In genomic region chr17:45127583-45128300, GRCh38 we compare ENCODE assay signal across 11 cellular contexts. TPM values are rescaled to one million over a fixed set of nuclear protein-coding genes. Genes with fewer than 3 reads are reported as not detected.
DNase-seq lines count a peak whose midpoint lies in the region; ATAC-seq, FAIRE-seq and TF ChIP-seq lines count a peak whose summit lies in the region.
"Had no signal": no experiment of that assay in that cellular context is flagged by ENCODE, and none has a peak within 500 bp of the region (broad histone marks: within the 10 kb centered on the region; RNA-seq: fewer than 3 reads in every experiment).

No MANE protein-coding gene starts in this region.

- H3K27me3 ChIP-seq in body of pancreas = no peaks in the 10 kb centered on the region
- no peaks in the 10 kb centered on the region for H3K27me3 ChIP-seq in subcutaneous abdominal adipose tissue (ENCODE audit: control insufficient read depth in 5 of 5, insufficient read depth in 4 of 5, low read length in 5 of 5)

- no peaks in the 10 kb centered on the region for H3K36me3 ChIP-seq in body of pancreas (replicated peaks in 1 of 2; ENCODE audit: insufficient read depth in 1 of 2, low read depth in 2 of 2)
- no peaks in the 10 kb centered on the region for H3K36me3 ChIP-seq in kidney (ENCODE audit: control insufficient read depth in 1 of 2, insufficient read depth in 2 of 2, low read length in 2 of 2)
- no peaks in the 10 kb centered on the region for H3K36me3 ChIP-seq in subcutaneous abdominal adipose tissue (ENCODE audit: control insufficient read depth in 5 of 5, insufficient read depth in 5 of 5, low read length in 5 of 5)

- FAIRE-seq in kidney (lab: Jason Lieb, UNC) = no peak

- 29 to 48% methylated on average over 19 to 20 of the region's 20 CpGs for WGBS in body of pancreas, 2 donors

- no peaks in the 10 kb centered on the region for H3K9me3 ChIP-seq in body of pancreas
- H3K9me3 ChIP-seq in kidney (ENCODE audit: control insufficient read depth in 1 of 2, low read length in 2 of 2) = no peaks in the 10 kb centered on the region
- no peaks in the 10 kb centered on the region for H3K9me3 ChIP-seq in subcutaneous abdominal adipose tissue (ENCODE audit: control insufficient read depth in 5 of 5, low read length in 5 of 5)

- ATAC-seq in body of pancreas (peak; percentile 12), GM21367 (IDR thresholded peaks at IDR 0.05; ENCODE audit: unreplicated experiment) (no peak)
- ATAC-seq: effector memory CD8-positive, alpha-beta T cell had no signal

- TF ChIP-seq POLR2A in body of pancreas (IDR thresholded peaks at IDR 0.05) = no peak

- H3K27ac ChIP-seq in body of pancreas (peak overlapping the region; percentile 42 to 61 (median 47)), kidney (ENCODE audit: low read depth in 2 of 2, low read length in 2 of 2) (peak overlapping the region; percentile 67 to 83), subcutaneous abdominal adipose tissue (ENCODE audit: low read depth, low read length) (peak overlapping the region; percentile 77)

- DNase-seq in HT1080 (ENCODE audit: low read depth) (peak; percentile 48), body of pancreas (peak; percentile 39 to 74 (median 54)), kidney (peak; percentile 89), hypothalamus (lab: John Stamatoyannopoulos, UW) (no peak)
- DNase-seq in stimulated activated CD4-positive, alpha-beta T cell treated with anti-CD3 and anti-CD28 coated beads, Interleukin-4, amount 100 ng/mL, for 1 hour = no peak
- no peak for DNase-seq in activated naive CD4-positive, alpha-beta T cell (lab: John Stamatoyannopoulos, UW)
- DNase-seq: activated CD4-positive, alpha-beta T cell treated with anti-CD3 and anti-CD28 coated beads for 48 hours; effector memory CD8-positive, alpha-beta T cell; NCI-H2029 had no signal

- H3K4me3 ChIP-seq in body of pancreas = no peak overlapping the region
- H3K4me3 ChIP-seq in kidney (ENCODE audit: low read length in 2 of 2) = no peak overlapping the region
- H3K4me3 ChIP-seq in subcutaneous abdominal adipose tissue (ENCODE audit: low read depth in 1 of 5, low read length in 5 of 5) = peak overlapping the region in 3 of 5 donors; percentile 6 to 37 (median 11)

- intact Hi-C loops in body of pancreas (cut with DNase I) = no loop called here
- intact Hi-C loops in kidney (cut with DNase I) = no loop called here

- no peak for TF ChIP-seq CTCF in body of pancreas (IDR thresholded peaks at IDR 0.05)
- TF ChIP-seq CTCF in kidney (IDR thresholded peaks at IDR 0.05; ENCODE audit: borderline replicate concordance, extremely low read depth, insufficient read depth) = no peak

- H3K9ac ChIP-seq in kidney (ENCODE audit: low read length in 2 of 2) (peak overlapping the region in 1 of 2 donors; percentile 10), subcutaneous abdominal adipose tissue (ENCODE audit: low read length in 5 of 5) (peak overlapping the region in 4 of 5 donors; percentile 17 to 57 (median 32))

- H3K4me1 ChIP-seq in body of pancreas (peaks cover 30% of the 10 kb centered on the region), kidney (ENCODE audit: control insufficient read depth in 1 of 2, insufficient read depth in 1 of 2, low read depth in 1 of 2, low read length in 2 of 2) (peaks cover 6 to 17% of the 10 kb centered on the region in 2 donors), subcutaneous abdominal adipose tissue (ENCODE audit: control insufficient read depth in 5 of 5, insufficient read depth in 5 of 5, low read length in 5 of 5) (peaks cover 10 to 76% (median 69%) of the 10 kb centered on the region in 5 donors)

RNA-seq across cellular contexts. Expression of gene PLCD3, which starts 4.6 kb away (rescaled TPM):
- total RNA-seq in HT1080 (2014; rRNA removed; shearing (Covaris generic)) = 56.2 and 63.9 TPM in 2 replicates
- polyA plus RNA-seq in HT1080 (2015; cell fraction: cytosol; rRNA removed) = 72.3 and 229 TPM in 2 replicates
- polyA plus RNA-seq in HT1080 (2015; cell fraction: nucleus; rRNA removed) = 40.1 and 50.9 TPM in 2 replicates
- total RNA-seq in body of pancreas (10 to 100 TPM in 1 of 2 donors, 1 to 10 TPM in 1; 5.4 to 23.4 TPM), kidney (111 TPM)
- polyA plus RNA-seq in kidney (ENCODE audit: insufficient read depth, low read depth, low replicate concordance) = 14.8 TPM

RNA-seq across cellular contexts. Expression of gene ACBD4, which starts 7.7 kb away (rescaled TPM):
- total RNA-seq in HT1080 (2014; rRNA removed; shearing (Covaris generic)) = 3.4 and 3.5 TPM in 2 replicates
- 5.4 and 6.3 TPM in 2 replicates for polyA plus RNA-seq in HT1080 (2015; cell fraction: cytosol; rRNA removed)
- polyA plus RNA-seq in HT1080 (2015; cell fraction: nucleus; rRNA removed) = 18.7 and 25.0 TPM in 2 replicates
- total RNA-seq in body of pancreas (10 to 100 TPM; 20.8 to 21.1 TPM), kidney (19.2 TPM)
- polyA plus RNA-seq in kidney (ENCODE audit: insufficient read depth, low read depth, low replicate concordance) = 46.3 TPM

RNA-seq across cellular contexts. Expression of gene HEXIM1, which starts 20.5 kb away (rescaled TPM):
- total RNA-seq in HT1080 (2014; rRNA removed; shearing (Covaris generic)) = 17.9 and 45.7 TPM in 2 replicates
- 31.1 and 31.4 TPM in 2 replicates for polyA plus RNA-seq in HT1080 (2015; cell fraction: cytosol; rRNA removed)
- polyA plus RNA-seq in HT1080 (2015; cell fraction: nucleus; rRNA removed) = 47.8 and 47.9 TPM in 2 replicates
- total RNA-seq in body of pancreas (10 to 100 TPM; 13.8 to 15.3 TPM), kidney (34.7 TPM)
- 25.0 TPM for polyA plus RNA-seq in kidney (ENCODE audit: insufficient read depth, low read depth, low replicate concordance)

RNA-seq across cellular contexts. Expression of gene HEXIM2, which starts 33.9 kb away (rescaled TPM):
- total RNA-seq in HT1080 (2014; rRNA removed; shearing (Covaris generic)) = 7.6 and 11.2 TPM in 2 replicates
- polyA plus RNA-seq in HT1080 (2015; cell fraction: cytosol; rRNA removed) = 7.5 and 8.4 TPM in 2 replicates
- polyA plus RNA-seq in HT1080 (2015; cell fraction: nucleus; rRNA removed) = 6.5 and 12.5 TPM in 2 replicates
- total RNA-seq in body of pancreas (10 to 100 TPM in 1 of 2 donors, 1 to 10 TPM in 1; 5.9 to 10.1 TPM), kidney (6.2 TPM)
- polyA plus RNA-seq in kidney (ENCODE audit: insufficient read depth, low read depth, low replicate concordance) = 29.1 TPM

Comparison
In these comparisons a context has a peak if more than half of its experiments do, and no peak if none do; other contexts are left out.
1. DNase-seq: peak in HT1080 (single experiment), body of pancreas (4 of 4) and kidney (single experiment); none in stimulated activated CD4-positive, alpha-beta T cell treated with anti-CD3 and anti-CD28 coated beads, Interleukin-4, amount 100 ng/mL, for 1 hour (single experiment), hypothalamus (0 of 51) and activated naive CD4-positive, alpha-beta T cell (0 of 4).
2. H3K4me3 ChIP-seq: peak in subcutaneous abdominal adipose tissue (3 of 5); none in body of pancreas (0 of 2) and kidney (0 of 2).
3. Peak in every context shown above with its lines, with median percentiles within 50 percentile points of each other: H3K27ac ChIP-seq.